ENCODE assay signal across 8 cellular contexts in genomic region chr17:38454528-38454927, GRCh38. TPM values are rescaled to one million over a fixed set of nuclear protein-coding genes. Genes with fewer than 3 reads are reported as not detected.
A peak's percentile ranks its signal among the peaks of the same experiment; 100 is the strongest.
DNase-seq lines count a peak whose midpoint lies in the region; ATAC-seq and TF ChIP-seq lines count a peak whose summit lies in the region.

No MANE protein-coding gene starts in this region.

- peak overlapping the region; percentile 91 for H3K4me2 ChIP-seq in mammary epithelial cell (ENCODE audit: insufficient read depth, low read depth, low read length)

- no peak for TF ChIP-seq CTCF in mammary epithelial cell (conservative IDR thresholded peaks at IDR 0.05 in 1 of 2, IDR thresholded peaks at IDR 0.05 in 1 of 2; ENCODE audit: extremely low read depth in 1 of 2, insufficient read depth in 1 of 2, low read depth in 1 of 2, low read length in 2 of 2)

- peak overlapping the region; percentile 47 for H3K9ac ChIP-seq in mammary epithelial cell (ENCODE audit: insufficient read depth, low read length)

- dilution Hi-C loops in mammary epithelial cell (cut with HindIII; ENCODE audit: low sequenced_read_pairs), result no loop called here

- H3K27ac ChIP-seq in mammary epithelial cell (ENCODE audit: insufficient read depth, low read depth, low read length), result peak overlapping the region; percentile 32

- DNase-seq in NCI-H2029 (lab: John Stamatoyannopoulos, UW) (peak; percentile 29), NCI-H2029 treated with DMSO at 0.1 percent for 48 hours (lab: John Stamatoyannopoulos, UW) (no peak), mammary epithelial cell (peak; percentile 75), iris pigment epithelial cell (ENCODE audit: low read depth) (peak; percentile 80), stromal cell of bone marrow (ENCODE audit: low read depth) (peak; percentile 72)

- intact Hi-C loops in mammary epithelial cell (cut with micrococcal nuclease), result loop anchor here (1.0 kb wide), 1 partner anchor 11 kb away; no protein-coding TSS in a partner anchor

- no peaks in the 10 kb centered on the region for H3K27me3 ChIP-seq in mammary epithelial cell (ENCODE audit: insufficient read depth, low read length)

- no peaks in the 10 kb centered on the region for H4K20me1 ChIP-seq in mammary epithelial cell (ENCODE audit: insufficient read depth, low read length)

- CTCF ChIA-PET in mammary epithelial cell (lab: Charles Lee; ENCODE audit: low non-redundant PET), result no interaction called here

- no TSS peak for BruUV-seq in mammary epithelial cell (replicated peaks; lab: Mats Ljungman, UMichigan)

- H3K4me3 ChIP-seq in mammary epithelial cell (replicated peaks in 1 of 3; ENCODE audit: insufficient read depth in 1 of 3, low read depth in 2 of 3, low read length in 3 of 3), result peak overlapping the region; percentile 39 to 60 (median 58)

- H3K9me3 ChIP-seq in mammary epithelial cell (replicated peaks; ENCODE audit: insufficient read depth, low read length), result no peaks in the 10 kb centered on the region

- 0% methylated on average over 4 of the region's 12 CpGs for WGBS in mammary epithelial cell (ENCODE audit: low coverage, missing lambda C conversion rate)

- peak overlapping the region; percentile 43 for H2AFZ ChIP-seq in mammary epithelial cell (ENCODE audit: low read depth, low read length)

- TF ChIP-seq POLR2A in GM18505 (IDR thresholded peaks at IDR 0.05; ENCODE audit: borderline replicate concordance, extremely low read depth, insufficient read depth, insufficient read length), result no peak

- H3K4me1 ChIP-seq in mammary epithelial cell (ENCODE audit: insufficient read depth, low read length), result peaks cover 58% of the 10 kb centered on the region

- in situ Hi-C loops in mammary epithelial cell (cut with MboI; ENCODE audit: low sequenced_read_pairs in 2 of 2), result no loop called here

- peaks cover 30% of the 10 kb centered on the region for H3K79me2 ChIP-seq in mammary epithelial cell (ENCODE audit: insufficient read depth, low read length)

- ATAC-seq in HG02588 (IDR thresholded peaks at IDR 0.05; ENCODE audit: unreplicated experiment) (no peak), GM18505 (IDR thresholded peaks at IDR 0.05; ENCODE audit: unreplicated experiment) (no peak), GM18868 (IDR thresholded peaks at IDR 0.05; ENCODE audit: unreplicated experiment) (no peak)

- no peaks in the 10 kb centered on the region for H3K36me3 ChIP-seq in mammary epithelial cell (ENCODE audit: insufficient read depth, low read length)

RNA-seq across cellular contexts. Expression of gene ARHGAP23, which starts 26.3 kb away (rescaled TPM):
- 10 to 100 TPM; 30.5 to 43.0 TPM for total RNA-seq in mammary epithelial cell
- 11.4 TPM for polyA plus RNA-seq in mammary epithelial cell
- polyA minus RNA-seq in mammary epithelial cell, result 28.8 TPM
